ENCODE assay signal across 12 cellular contexts in genomic region chr10:96614515-96614914, GRCh38. TPM values are rescaled to one million over a fixed set of nuclear protein-coding genes. Genes with fewer than 3 reads are reported as not detected.
DNase-seq lines count a peak whose midpoint lies in the region; ATAC-seq and TF ChIP-seq lines count a peak whose summit lies in the region.
"Had no signal": no experiment of that assay in that cellular context is flagged by ENCODE, and none has a peak within 500 bp of the region (broad histone marks: within the 10 kb centered on the region; RNA-seq: fewer than 3 reads in every experiment).

No MANE protein-coding gene starts in this region.

- no peaks in the 10 kb centered on the region for H3K36me3 Mint-ChIP-seq in Caco-2 (ENCODE audit: insufficient read depth, unreplicated experiment)
- H3K36me3 Mint-ChIP-seq in activated CD4-positive, alpha-beta T cell treated with anti-CD3 and anti-CD28 coated beads, Interleukin-2, amount 10 ng/mL, durations not matched to agents 24 days and 14 days (ENCODE audit: low read depth) = no peaks in the 10 kb centered on the region

- no peaks in the 10 kb centered on the region for H3K36me3 ChIP-seq in Caco-2 (ENCODE audit: control insufficient read depth, insufficient read depth, low read length)

- peaks cover 28% of the 10 kb centered on the region for H3K4me1 Mint-ChIP-seq in Caco-2 (ENCODE audit: low read depth, unreplicated experiment)
- H3K4me1 Mint-ChIP-seq in activated CD4-positive, alpha-beta T cell treated with anti-CD3 and anti-CD28 coated beads, Interleukin-2, amount 10 ng/mL, durations not matched to agents 24 days and 14 days = peaks cover 4% of the 10 kb centered on the region

- H3K4me1 ChIP-seq in Caco-2 = peaks cover 45% of the 10 kb centered on the region

- BruUV-seq in Caco-2 (replicated peaks; lab: Mats Ljungman, UMichigan) = no TSS peak

- H3K27me3 ChIP-seq in Caco-2 (replicated peaks; ENCODE audit: control insufficient read depth, insufficient read depth, low read length) = no peaks in the 10 kb centered on the region
- H3K27me3 ChIP-seq: testis had no signal

- CTCF ChIA-PET in Caco-2 (lab: Charles Lee) = no interaction called here

- no peak overlapping the region for H3K4me3 ChIP-seq in Caco-2 (ENCODE audit: low read depth, low read length)
- H3K4me3 ChIP-seq: psoas muscle, testis had no signal

- H3K27ac Mint-ChIP-seq in Caco-2 (ENCODE audit: unreplicated experiment) = no peak overlapping the region
- no peak overlapping the region for H3K27ac Mint-ChIP-seq in activated CD4-positive, alpha-beta T cell treated with anti-CD3 and anti-CD28 coated beads, Interleukin-2, amount 10 ng/mL, durations not matched to agents 24 days and 14 days

- H3K27me3 Mint-ChIP-seq in Caco-2 (ENCODE audit: insufficient read depth, unreplicated experiment) = no peaks in the 10 kb centered on the region
- no peaks in the 10 kb centered on the region for H3K27me3 Mint-ChIP-seq in activated CD4-positive, alpha-beta T cell treated with anti-CD3 and anti-CD28 coated beads, Interleukin-2, amount 10 ng/mL, durations not matched to agents 24 days and 14 days

- H3K9me3 Mint-ChIP-seq in Caco-2 (ENCODE audit: unreplicated experiment) = no peaks in the 10 kb centered on the region
- no peaks in the 10 kb centered on the region for H3K9me3 Mint-ChIP-seq in activated CD4-positive, alpha-beta T cell treated with anti-CD3 and anti-CD28 coated beads, Interleukin-2, amount 10 ng/mL, durations not matched to agents 24 days and 14 days

- TF ChIP-seq CTCF in Caco-2 (IDR thresholded peaks at IDR 0.05; ENCODE audit: insufficient read depth in 1 of 2, low read depth in 1 of 2, low read length in 1 of 2, severe bottlenecking in 1 of 2, unreplicated experiment in 1 of 2) = no peak

- no peaks in the 10 kb centered on the region for H3K9me3 ChIP-seq in Caco-2
- H3K9me3 ChIP-seq: psoas muscle, testis had no signal

- DNase-seq in Ammon's horn (ENCODE audit: low spot score) (peak; percentile 28), HPDE6-E6E7 (ENCODE audit: extremely low spot score) (peak; percentile 61), T1000 (lab: John Stamatoyannopoulos, UW) (peak; percentile 75), islet precursor cell (peak; percentile 69), Caco-2 (no peak)
- DNase-seq in activated CD4-positive, alpha-beta T cell treated with anti-CD3 and anti-CD28 coated beads, Interleukin-2, amount 10 ng/mL, durations not matched to agents 24 days and 14 days = no peak
- DNase-seq: activated CD8-positive, alpha-beta memory T cell treated with anti-CD3 and anti-CD28 coated beads for 24 hours; NCI-H1930; psoas muscle; testis had no signal

- ATAC-seq in GM21529 (IDR thresholded peaks at IDR 0.05; ENCODE audit: unreplicated experiment) (no peak), GM19351 (IDR thresholded peaks at IDR 0.05; ENCODE audit: unreplicated experiment) (no peak)
- ATAC-seq: psoas muscle had no signal

- no peak overlapping the region for H3K4me3 Mint-ChIP-seq in Caco-2 (ENCODE audit: unreplicated experiment)
- no peak overlapping the region for H3K4me3 Mint-ChIP-seq in activated CD4-positive, alpha-beta T cell treated with anti-CD3 and anti-CD28 coated beads, Interleukin-2, amount 10 ng/mL, durations not matched to agents 24 days and 14 days

- intact Hi-C loops in Caco-2 (cut with micrococcal nuclease; ENCODE audit: unreplicated experiment) = no loop called here
- intact Hi-C loops in activated CD4-positive, alpha-beta T cell treated with anti-CD3 and anti-CD28 coated beads, Interleukin-2, amount 10 ng/mL, durations not matched to agents 24 days and 14 days (cut with micrococcal nuclease) = no loop called here

- POLR2A ChIA-PET in Caco-2 (lab: Charles Lee) = no interaction called here

RNA-seq across cellular contexts. Expression of gene TM9SF3, which starts 27.7 kb away (rescaled TPM):
- 176 and 184 TPM in 2 replicates for total RNA-seq in Caco-2 (2022)
- 84.5 and 86.1 TPM in 2 replicates for total RNA-seq in activated CD4-positive, alpha-beta T cell treated with anti-CD3 and anti-CD28 coated beads, Interleukin-2, amount 10 ng/mL, durations not matched to agents 24 days and 14 days

Comparison
In these comparisons a context has a peak if more than half of its experiments do, and no peak if none do; other contexts are left out.
1. DNase-seq: peak in Ammon's horn (single experiment), HPDE6-E6E7 (single experiment), T1000 (single experiment) and islet precursor cell (single experiment); none in Caco-2 (0 of 2) and activated CD4-positive, alpha-beta T cell treated with anti-CD3 and anti-CD28 coated beads, Interleukin-2, amount 10 ng/mL, durations not matched to agents 24 days and 14 days (single experiment).